Comparison of ENCODE assay signal across 8 cellular contexts in the genomic region with DNA sequence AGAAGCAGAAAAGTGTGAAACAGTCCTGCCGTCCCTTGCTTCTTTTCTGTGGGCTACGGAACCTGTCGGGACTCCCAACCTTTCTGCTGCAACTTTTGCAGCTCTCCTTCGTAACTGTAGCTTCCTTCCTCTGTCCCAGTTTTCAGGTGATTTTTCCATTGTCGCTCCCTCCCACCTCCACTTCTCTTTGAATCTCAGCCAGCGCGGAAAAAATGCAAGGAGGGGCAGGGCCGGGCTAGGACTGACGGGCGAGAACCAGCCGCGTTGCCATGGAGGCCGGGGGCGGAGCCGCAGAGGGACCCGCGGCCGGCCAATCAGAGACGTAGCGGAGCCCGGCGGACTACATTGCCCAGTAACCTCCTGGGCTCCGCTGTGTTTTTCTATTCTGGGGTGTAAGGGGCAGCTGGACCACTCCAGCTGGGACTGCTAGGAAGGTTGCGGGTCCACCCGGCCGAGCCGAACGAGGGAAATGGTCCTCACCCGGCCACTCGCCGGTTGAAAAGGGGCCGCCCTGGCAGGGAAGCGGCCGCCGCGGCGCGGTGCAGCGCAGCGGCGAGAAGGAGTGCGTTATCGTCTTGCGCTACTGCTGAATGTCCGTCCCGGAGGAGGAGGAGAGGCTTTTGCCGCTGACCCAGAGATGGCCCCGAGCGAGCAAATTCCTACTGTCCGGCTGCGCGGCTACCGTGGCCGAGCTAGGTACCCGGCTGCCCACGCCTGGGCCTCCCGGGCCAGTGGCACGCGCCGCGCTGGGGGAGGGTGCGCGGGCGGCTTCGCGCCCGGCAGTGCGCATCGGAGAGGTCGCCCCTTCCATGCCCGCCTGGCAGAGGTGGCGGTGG. TPM values are rescaled to one million over a fixed set of nuclear protein-coding genes. Genes with fewer than 3 reads are reported as not detected.
DNase-seq lines count a peak whose midpoint lies in the region; ATAC-seq, FAIRE-seq and TF ChIP-seq lines count a peak whose summit lies in the region.

A gene with protein sequence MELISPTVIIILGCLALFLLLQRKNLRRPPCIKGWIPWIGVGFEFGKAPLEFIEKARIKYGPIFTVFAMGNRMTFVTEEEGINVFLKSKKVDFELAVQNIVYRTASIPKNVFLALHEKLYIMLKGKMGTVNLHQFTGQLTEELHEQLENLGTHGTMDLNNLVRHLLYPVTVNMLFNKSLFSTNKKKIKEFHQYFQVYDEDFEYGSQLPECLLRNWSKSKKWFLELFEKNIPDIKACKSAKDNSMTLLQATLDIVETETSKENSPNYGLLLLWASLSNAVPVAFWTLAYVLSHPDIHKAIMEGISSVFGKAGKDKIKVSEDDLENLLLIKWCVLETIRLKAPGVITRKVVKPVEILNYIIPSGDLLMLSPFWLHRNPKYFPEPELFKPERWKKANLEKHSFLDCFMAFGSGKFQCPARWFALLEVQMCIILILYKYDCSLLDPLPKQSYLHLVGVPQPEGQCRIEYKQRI (minus strand): TSS at position 216 of the 836 bp plus-strand sequence. CDS start 236 bp downstream, outside the sequence.
Gene SLC25A27, plus strand, starts transcription at position 373 of the 836 bp plus-strand sequence. Its CDS starts 218 bp downstream, at position 591.

- no peak for TF ChIP-seq POLR2A in GM12891 (IDR thresholded peaks at IDR 0.05; ENCODE audit: low read depth, low read length)

- peak; percentile 100 for ATAC-seq in HG02884 (IDR thresholded peaks at IDR 0.05; ENCODE audit: unreplicated experiment)

- FAIRE-seq in GM12891 (lab: Jason Lieb, UNC) (peak; percentile 35), urothelium cell line (lab: Jason Lieb, UNC) (no peak)

- peak; percentile 72 for DNase-seq in GM12891 (ENCODE audit: insufficient read length, low spot score)
- peak; percentile 55 for DNase-seq in NCI-H1694 treated with DMSO at 0.1 percent for 48 hours (lab: John Stamatoyannopoulos, UW)
- peak; percentile 53 for DNase-seq in T-helper 9 cell
- DNase-seq in astrocyte of the hippocampus (ENCODE audit: low read depth, low spot score), result peak; percentile 96
- peak; percentile 86 for DNase-seq in hepatic stellate cell (ENCODE audit: low spot score)
- DNase-seq in pulmonary artery endothelial cell (ENCODE audit: low read depth, low spot score), result peak; percentile 40
- peak; percentile 98 for DNase-seq in urothelium cell line (ENCODE audit: low spot score)

TF ChIP-seq in GM12891, 5 proteins besides CTCF, POLR2A, EP300 and RAD21:
- TF ChIP-seq PAX5 (IDR thresholded peaks at IDR 0.05; ENCODE audit: insufficient read depth, low read length, severe bottlenecking) (no peak), SPI1 (IDR thresholded peaks at IDR 0.05; ENCODE audit: low read depth, low read length) (no peak), TAF1 (IDR thresholded peaks at IDR 0.05; ENCODE audit: low read depth, low read length) (no peak), POU2F2 (IDR thresholded peaks at IDR 0.05; ENCODE audit: low read depth, low read length) (no peak), POLR2AphosphoS5 (IDR thresholded peaks at IDR 0.05; ENCODE audit: low read depth, low read length) (no peak)

RNA-seq across cellular contexts. Expression of the first gene that starts in this region (rescaled TPM):
- polyA plus RNA-seq in GM12891 (2012; ENCODE audit: low read depth, missing spikeins), result not detected
- 0.13 and 0.18 TPM in 2 replicates for total RNA-seq in pulmonary artery endothelial cell

RNA-seq across cellular contexts. Expression of gene SLC25A27, which starts in this region (rescaled TPM):
- polyA plus RNA-seq in GM12891 (2012; ENCODE audit: low read depth, missing spikeins), result not detected
- 0.66 and 1.9 TPM in 2 replicates for total RNA-seq in pulmonary artery endothelial cell

Comparison
In these comparisons a context has a peak if more than half of its experiments do, and no peak if none do; other contexts are left out.
1. Peak in every context shown above with its lines: DNase-seq and ATAC-seq.
2. DNase-seq: peak in every context shown above with its lines; median percentile 98 in urothelium cell line; 96 in astrocyte of the hippocampus; 86 in hepatic stellate cell; 72 in GM12891; 55 in NCI-H1694 treated with DMSO at 0.1 percent for 48 hours; 53 in T-helper 9 cell; 40 in pulmonary artery endothelial cell.